Comparison of ENCODE assay signal across 16 cellular contexts in genomic region chr2:133503927-133504326, GRCh38.
DNase-seq lines count a peak whose midpoint lies in the region; ATAC-seq and TF ChIP-seq lines count a peak whose summit lies in the region.
"Had no signal": no experiment of that assay in that cellular context is flagged by ENCODE, and none has a peak within 500 bp of the region (broad histone marks: within the 10 kb centered on the region; RNA-seq: fewer than 3 reads in every experiment).

No MANE protein-coding gene starts in this region.

- no peaks in the 10 kb centered on the region for H3K9me3 ChIP-seq in breast epithelium
- peaks cover 2% of the 10 kb centered on the region for H3K9me3 ChIP-seq in mammary epithelial cell (replicated peaks; ENCODE audit: insufficient read depth, low read length)
- H3K9me3 ChIP-seq in mesenchymal stem cell (ENCODE audit: control insufficient read depth, low read length), result no peaks in the 10 kb centered on the region
- H3K9me3 ChIP-seq: BLaER1, Caco-2 had no signal

- H3K9me3 Mint-ChIP-seq in activated CD4-positive, alpha-beta memory T cell treated with anti-CD3 and anti-CD28 coated beads for 36 hours, result no peaks in the 10 kb centered on the region
- H3K9me3 Mint-ChIP-seq in activated CD4-positive, alpha-beta T cell treated with anti-CD3 and anti-CD28 coated beads for 36 hours (ENCODE audit: low read depth), result no peaks in the 10 kb centered on the region
- H3K9me3 Mint-ChIP-seq: HFFc6 had no signal

- no peak for TF ChIP-seq CTCF in breast epithelium (IDR thresholded peaks at IDR 0.05)
- no peak for TF ChIP-seq CTCF in mammary epithelial cell (conservative IDR thresholded peaks at IDR 0.05 in 1 of 2, IDR thresholded peaks at IDR 0.05 in 1 of 2; ENCODE audit: extremely low read depth in 1 of 2, insufficient read depth in 1 of 2, low read depth in 1 of 2, low read length in 2 of 2)

- H3K27me3 ChIP-seq in breast epithelium, result no peaks in the 10 kb centered on the region
- H3K27me3 ChIP-seq in mammary epithelial cell (ENCODE audit: insufficient read depth, low read length), result no peaks in the 10 kb centered on the region
- H3K27me3 ChIP-seq in mesenchymal stem cell (ENCODE audit: control insufficient read depth in 1 of 2, insufficient read depth in 1 of 2, low read length in 2 of 2), result no peaks in the 10 kb centered on the region
- H3K27me3 ChIP-seq: BLaER1 had no signal

- H3K4me3 ChIP-seq in breast epithelium (no peak overlapping the region), mammary epithelial cell (replicated peaks in 1 of 3; ENCODE audit: insufficient read depth in 1 of 3, low read depth in 2 of 3, low read length in 3 of 3) (no peak overlapping the region), mesenchymal stem cell (ENCODE audit: insufficient read depth in 1 of 2, low read depth in 1 of 2, low read length in 2 of 2) (no peak overlapping the region)
- H3K4me3 ChIP-seq: BLaER1 had no signal

- peaks cover 1% of the 10 kb centered on the region for H3K27me3 Mint-ChIP-seq in activated CD4-positive, alpha-beta memory T cell treated with anti-CD3 and anti-CD28 coated beads for 36 hours
- peaks cover 2% of the 10 kb centered on the region for H3K27me3 Mint-ChIP-seq in activated CD4-positive, alpha-beta T cell treated with anti-CD3 and anti-CD28 coated beads for 36 hours

- H2BK12ac ChIP-seq in mesenchymal stem cell (ENCODE audit: low read length in 2 of 2), result no peak overlapping the region

- in situ Hi-C loops in mammary epithelial cell (cut with MboI; ENCODE audit: low sequenced_read_pairs in 2 of 2), result no loop called here

- H2AK5ac ChIP-seq in mesenchymal stem cell (ENCODE audit: low read length, severe bottlenecking), result peak overlapping the region; percentile 75

- BruUV-seq in mammary epithelial cell (replicated peaks; lab: Mats Ljungman, UMichigan), result no TSS peak

- H3K4me2 ChIP-seq in mammary epithelial cell (ENCODE audit: insufficient read depth, low read depth, low read length), result no peak overlapping the region
- no peak overlapping the region for H3K4me2 ChIP-seq in mesenchymal stem cell (ENCODE audit: low read length, poor library complexity, severe bottlenecking)
- H3K4me2 ChIP-seq: BLaER1 had no signal

- H3K4me3 Mint-ChIP-seq in activated CD4-positive, alpha-beta memory T cell treated with anti-CD3 and anti-CD28 coated beads for 36 hours, result no peak overlapping the region
- no peak overlapping the region for H3K4me3 Mint-ChIP-seq in activated CD4-positive, alpha-beta T cell treated with anti-CD3 and anti-CD28 coated beads for 36 hours
- H3K4me3 Mint-ChIP-seq: CD8-positive, alpha-beta memory T cell; HFFc6 had no signal

- no peak overlapping the region for H3K18ac ChIP-seq in mesenchymal stem cell (ENCODE audit: low read depth in 1 of 2, low read length in 2 of 2)

- dilution Hi-C loops in mammary epithelial cell (cut with HindIII; ENCODE audit: low sequenced_read_pairs), result no loop called here

- no peak overlapping the region for H4K91ac ChIP-seq in mesenchymal stem cell (ENCODE audit: low read length)

- H3K36me3 ChIP-seq in breast epithelium (no peaks in the 10 kb centered on the region), mammary epithelial cell (ENCODE audit: insufficient read depth, low read length) (no peaks in the 10 kb centered on the region), mesenchymal stem cell (ENCODE audit: control insufficient read depth in 1 of 2, insufficient read depth in 2 of 2, low read depth in 1 of 2, low read length in 2 of 2) (no peaks in the 10 kb centered on the region)
- H3K36me3 ChIP-seq: BLaER1 had no signal

- no peak overlapping the region for H3K14ac ChIP-seq in mesenchymal stem cell (ENCODE audit: low read length in 2 of 2)

- no peak overlapping the region for H3K4ac ChIP-seq in mesenchymal stem cell (ENCODE audit: low read depth in 1 of 2, low read length in 2 of 2)

- peaks cover 3% of the 10 kb centered on the region for H3K79me1 ChIP-seq in mesenchymal stem cell (replicated peaks; ENCODE audit: low read length, poor library complexity, severe bottlenecking)

- no peak overlapping the region for H2BK120ac ChIP-seq in mesenchymal stem cell (ENCODE audit: low read depth, low read length)

- no peaks in the 10 kb centered on the region for H4K20me1 ChIP-seq in mammary epithelial cell (ENCODE audit: insufficient read depth, low read length)
- H4K20me1 ChIP-seq: BLaER1 had no signal

- no peak for ATAC-seq in activated CD4-positive, alpha-beta T cell treated with anti-CD3 and anti-CD28 coated beads for 36 hours

- CTCF ChIA-PET in mammary epithelial cell (lab: Charles Lee; ENCODE audit: low non-redundant PET), result no interaction called here
- CTCF ChIA-PET in activated CD4-positive, alpha-beta memory T cell treated with anti-CD3 and anti-CD28 coated beads for 36 hours (lab: Charles Lee), result no interaction called here
- CTCF ChIA-PET in activated CD4-positive, alpha-beta T cell treated with anti-CD3 and anti-CD28 coated beads for 36 hours (lab: Charles Lee), result no interaction called here

- peaks cover 7 to 12% of the 10 kb centered on the region in 2 donors for H3K4me1 ChIP-seq in breast epithelium
- peaks cover 27% of the 10 kb centered on the region for H3K4me1 ChIP-seq in mammary epithelial cell (ENCODE audit: insufficient read depth, low read length)
- peaks cover 12% of the 10 kb centered on the region for H3K4me1 ChIP-seq in mesenchymal stem cell (ENCODE audit: control insufficient read depth, insufficient read depth, low read depth, low read length)
- H3K4me1 ChIP-seq: BLaER1 had no signal

- H3K23ac ChIP-seq in mesenchymal stem cell (ENCODE audit: low read length in 2 of 2), result no peak overlapping the region

- POLR2A ChIA-PET in activated CD4-positive, alpha-beta memory T cell treated with anti-CD3 and anti-CD28 coated beads for 36 hours (lab: Charles Lee), result no interaction called here
- POLR2A ChIA-PET in activated CD4-positive, alpha-beta T cell treated with anti-CD3 and anti-CD28 coated beads for 36 hours (lab: Charles Lee), result no interaction called here

- intact Hi-C loops in breast epithelium (cut with DNase I; ENCODE audit: low total_unique reads), result no loop called here
- intact Hi-C loops in mammary epithelial cell (cut with micrococcal nuclease), result no loop called here
- intact Hi-C loops in activated CD4-positive, alpha-beta memory T cell treated with anti-CD3 and anti-CD28 coated beads for 36 hours (cut with micrococcal nuclease), result no loop called here
- intact Hi-C loops in activated CD4-positive, alpha-beta T cell treated with anti-CD3 and anti-CD28 coated beads for 36 hours (cut with DNase I, micrococcal nuclease), result no loop called here

- DNase-seq in breast epithelium (ENCODE audit: low spot score in 2 of 2) (no peak), mammary epithelial cell (no peak), SK-N-DZ (ENCODE audit: low spot score) (peak; percentile 80), mesenchymal stem cell (no peak), NCI-H82 (lab: John Stamatoyannopoulos, UW) (no peak)
- DNase-seq in activated CD4-positive, alpha-beta memory T cell treated with anti-CD3 and anti-CD28 coated beads for 36 hours, result no peak
- no peak for DNase-seq in activated CD4-positive, alpha-beta T cell treated with anti-CD3 and anti-CD28 coated beads for 36 hours
- DNase-seq: AML-193; Caco-2; CD8-positive, alpha-beta memory T cell; DMS53; GF-D8; HCEC 1CT; HFFc6 had no signal

- no peak overlapping the region for H2BK15ac ChIP-seq in mesenchymal stem cell (ENCODE audit: low read depth, poor library complexity, severe bottlenecking)

- WGBS in mammary epithelial cell (ENCODE audit: low coverage, missing lambda C conversion rate), result 38% methylated on average over 1 of the region's 1 CpG
- no CpG with 5 or more reads among the region's 1 CpG for WGBS in mesenchymal stem cell

- no peak overlapping the region for H2BK5ac ChIP-seq in mesenchymal stem cell (ENCODE audit: low read depth, low read length, poor library complexity, severe bottlenecking)

- H3K27ac ChIP-seq in breast epithelium (peak overlapping the region; percentile 5 to 52), mammary epithelial cell (ENCODE audit: insufficient read depth, low read depth, low read length) (no peak overlapping the region), mesenchymal stem cell (ENCODE audit: low read length, poor library complexity, severe bottlenecking) (no peak overlapping the region)
- H3K27ac ChIP-seq: 22Rv1, BLaER1 had no signal

- no peak for TF ChIP-seq POLR2A in breast epithelium (IDR thresholded peaks at IDR 0.05)

- no peaks in the 10 kb centered on the region for H3K36me3 Mint-ChIP-seq in activated CD4-positive, alpha-beta memory T cell treated with anti-CD3 and anti-CD28 coated beads for 36 hours
- no peaks in the 10 kb centered on the region for H3K36me3 Mint-ChIP-seq in activated CD4-positive, alpha-beta T cell treated with anti-CD3 and anti-CD28 coated beads for 36 hours (ENCODE audit: low read depth)
- H3K36me3 Mint-ChIP-seq: CD8-positive, alpha-beta memory T cell had no signal

- H3K9ac ChIP-seq in mammary epithelial cell (ENCODE audit: insufficient read depth, low read length) (no peak overlapping the region), mesenchymal stem cell (ENCODE audit: low read length) (no peak overlapping the region)
- H3K9ac ChIP-seq: BLaER1 had no signal

- H2AFZ ChIP-seq in mammary epithelial cell (ENCODE audit: low read depth, low read length) (no peak overlapping the region), mesenchymal stem cell (ENCODE audit: low read depth, low read length) (no peak overlapping the region)

- no peak overlapping the region for H3K27ac Mint-ChIP-seq in activated CD4-positive, alpha-beta memory T cell treated with anti-CD3 and anti-CD28 coated beads for 36 hours
- no peak overlapping the region for H3K27ac Mint-ChIP-seq in activated CD4-positive, alpha-beta T cell treated with anti-CD3 and anti-CD28 coated beads for 36 hours
- H3K27ac Mint-ChIP-seq: CD8-positive, alpha-beta memory T cell; HFFc6 had no signal

- H4K8ac ChIP-seq in mesenchymal stem cell (ENCODE audit: low read length), result no peak overlapping the region

- H3K4me1 Mint-ChIP-seq in activated CD4-positive, alpha-beta memory T cell treated with anti-CD3 and anti-CD28 coated beads for 36 hours (ENCODE audit: low read depth), result no peaks in the 10 kb centered on the region
- no peaks in the 10 kb centered on the region for H3K4me1 Mint-ChIP-seq in activated CD4-positive, alpha-beta T cell treated with anti-CD3 and anti-CD28 coated beads for 36 hours
- H3K4me1 Mint-ChIP-seq: CD8-positive, alpha-beta memory T cell had no signal

- H3K79me2 ChIP-seq in mammary epithelial cell (ENCODE audit: insufficient read depth, low read length), result peaks cover 6% of the 10 kb centered on the region

Comparison
In these comparisons a context has a peak if more than half of its experiments do, and no peak if none do; other contexts are left out.
1. H3K27ac ChIP-seq: peak in breast epithelium (2 of 2); none in mammary epithelial cell (single experiment) and mesenchymal stem cell (single experiment).